In genomic region chr3:123201557-123202427, GRCh38 we compare ENCODE assay signal across 8 cellular contexts. TPM values are rescaled to one million over a fixed set of nuclear protein-coding genes. Genes with fewer than 3 reads are reported as not detected.
A peak's percentile ranks its signal among the peaks of the same experiment; 100 is the strongest.
DNase-seq lines count a peak whose midpoint lies in the region; ATAC-seq, FAIRE-seq and TF ChIP-seq lines count a peak whose summit lies in the region.

SEC22A (plus strand) TSS chr3:123201943; CDS start chr3:123209218, 7,275 bp downstream.

- peak; percentile 98 for FAIRE-seq in GM12891 (lab: Jason Lieb, UNC)

- no peaks in the 10 kb centered on the region for H3K27me3 ChIP-seq in adrenal gland
- H3K27me3 ChIP-seq in heart right ventricle = no peaks in the 10 kb centered on the region
- no peaks in the 10 kb centered on the region for H3K27me3 ChIP-seq in upper lobe of right lung

- peak within 1 kb of the TSS; percentile 79 to 98 (median 82) for H3K4me3 ChIP-seq in adrenal gland
- H3K4me3 ChIP-seq in heart right ventricle = peak within 1 kb of the TSS; percentile 78 to 100 (median 94)
- H3K4me3 ChIP-seq in upper lobe of right lung = peak within 1 kb of the TSS; percentile 99

- H3K27me3 Mint-ChIP-seq in T-cell = no peaks in the 10 kb centered on the region

- no peaks in the 10 kb centered on the region for H3K36me3 Mint-ChIP-seq in T-cell

- H3K9me3 ChIP-seq in adrenal gland (replicated peaks in 1 of 3) (no peaks in the 10 kb centered on the region), heart right ventricle (peaks cover 0 to 6% (median 0%) of the 10 kb centered on the region in 11 donors), upper lobe of right lung (no peaks in the 10 kb centered on the region)

- peaks cover 25 to 32% (median 28%) of the 10 kb centered on the region in 3 donors for H3K4me1 Mint-ChIP-seq in T-cell

- peak within 1 kb of the TSS; percentile 97 to 98 for H3K27ac Mint-ChIP-seq in T-cell

- H3K4me1 ChIP-seq in adrenal gland (replicated peaks in 1 of 2) = peaks cover 12% of the 10 kb centered on the region in 2 donors
- H3K4me1 ChIP-seq in heart right ventricle = peaks cover 0 to 21% (median 15%) of the 10 kb centered on the region in 9 donors
- peaks cover 14% of the 10 kb centered on the region for H3K4me1 ChIP-seq in upper lobe of right lung

- H3K27ac ChIP-seq in adrenal gland (peak within 1 kb of the TSS in 4 of 5 donors; percentile 53 to 86 (median 76)), heart right ventricle (peak within 1 kb of the TSS; percentile 41 to 95 (median 86)), upper lobe of right lung (peak within 1 kb of the TSS; percentile 93)

- ATAC-seq in HG02840 (IDR thresholded peaks at IDR 0.05; ENCODE audit: low FRiP score, unreplicated experiment) (peak; percentile 98), T-cell (replicated peaks in 1 of 4) (peak; percentile 94 to 99 (median 98)), heart right ventricle (peak; percentile 98 to 100 (median 99)), upper lobe of right lung (peak; percentile 100)

- TF ChIP-seq POLR2A in GM12891 (IDR thresholded peaks at IDR 0.05; ENCODE audit: low read depth, low read length) = peak; percentile 87
- TF ChIP-seq POLR2A in adrenal gland (IDR thresholded peaks at IDR 0.05) = peak in 1 of 2 donors; percentile 75

- POLR2A ChIA-PET in T-cell (lab: Charles Lee) = interaction anchor here in 1 of 2 donors (0.5 to 1.8 kb wide), 9 partner anchors 14 to 818 kb away, joined by 3 to 11 read pairs (median 5); partner anchors contain the start of genes FAM162A, HACD2, HSPBAP1 and KPNA1

- WGBS in adrenal gland, 4 donors = 0 to 1% (median 0%) methylated on average over 39 to 60 of the region's 60 CpGs
- WGBS in heart right ventricle, 2 donors = 0 to 1% methylated on average over 57 to 60 of the region's 60 CpGs

- CTCF ChIA-PET in T-cell (lab: Charles Lee) = interaction anchor here in 1 of 2 donors (0.6 kb wide), 1 partner anchor 408 kb away, joined by 3 read pairs; no protein-coding TSS in a partner anchor

- H3K9me3 Mint-ChIP-seq in T-cell = peaks cover 0 to 15% (median 8%) of the 10 kb centered on the region in 3 donors

- intact Hi-C loops in adrenal gland (cut with DNase I) (no loop called here), heart right ventricle (cut with DNase I) (loop anchor here in 1 of 10 donors (10.0 kb wide), 1 partner anchor 167 kb away; no protein-coding TSS in a partner anchor), posterior vena cava (cut with DNase I) (loop anchor here in 1 of 2 donors (5.0 kb wide), 1 partner anchor 329 kb away; no protein-coding TSS in a partner anchor), upper lobe of right lung (cut with DNase I) (no loop called here)

- H3K4me3 Mint-ChIP-seq in T-cell = peak within 1 kb of the TSS; percentile 84 to 92 (median 92)

- peak; percentile 82 for DNase-seq in GM12891 (ENCODE audit: insufficient read length, low spot score)
- peak; percentile 94 for DNase-seq in NCI-H1436 treated with DMSO at 0.1 percent for 48 hours (lab: John Stamatoyannopoulos, UW)
- DNase-seq in T-cell = peak; percentile 86 to 99 (median 96)
- peak; percentile 92 to 97 (median 95) for DNase-seq in adrenal gland
- peak; percentile 90 to 94 for DNase-seq in heart right ventricle
- DNase-seq in posterior vena cava (ENCODE audit: low spot score) = peak; percentile 98
- peak; percentile 97 for DNase-seq in upper lobe of right lung

- H3K36me3 ChIP-seq in adrenal gland (replicated peaks in 1 of 2) (no peaks in the 10 kb centered on the region), heart right ventricle (no peaks in the 10 kb centered on the region), upper lobe of right lung (no peaks in the 10 kb centered on the region)

- TF ChIP-seq CTCF in adrenal gland (IDR thresholded peaks at IDR 0.05) (no peak), heart right ventricle (IDR thresholded peaks at IDR 0.05) (no peak), upper lobe of right lung (IDR thresholded peaks at IDR 0.05) (no peak)

TF ChIP-seq in GM12891, 5 proteins besides CTCF, POLR2A, EP300 and RAD21:
- TF ChIP-seq SPI1 (IDR thresholded peaks at IDR 0.05; ENCODE audit: low read depth, low read length) (no peak), PAX5 (IDR thresholded peaks at IDR 0.05; ENCODE audit: insufficient read depth, low read length, severe bottlenecking) (no peak), TAF1 (IDR thresholded peaks at IDR 0.05; ENCODE audit: low read depth, low read length) (peak; percentile 57; the same call in 1 of the 2 replicates), POU2F2 (IDR thresholded peaks at IDR 0.05; ENCODE audit: low read depth, low read length) (peak; percentile 68; the same call in 1 of the 2 replicates), POLR2AphosphoS5 (IDR thresholded peaks at IDR 0.05; ENCODE audit: low read depth, low read length) (peak; percentile 83)

RNA-seq across cellular contexts. Expression of gene SEC22A, which starts in this region (rescaled TPM):
- 15.1 TPM for polyA plus RNA-seq in GM12891 (2012; ENCODE audit: low read depth, missing spikeins)
- total RNA-seq in T-cell (10 to 100 TPM; 14.4 to 22.5 (median 18.7) TPM), adrenal gland (10 to 100 TPM in 7 of 8 donors, 1 to 10 TPM in 1; 8.2 to 67.2 (median 21.0) TPM), heart right ventricle (10 to 100 TPM in 6 of 10 donors, 1 to 10 TPM in 4; 7.0 to 13.6 (median 10.3) TPM), posterior vena cava (10 to 100 TPM; 14.9 to 18.1 TPM), upper lobe of right lung (14.4 TPM)
- polyA plus RNA-seq in adrenal gland (10 to 100 TPM in 1 of 3 donors, 1 to 10 TPM in 2; 4.6 to 35.2 (median 5.8) TPM), heart right ventricle (1 to 10 TPM; 2.9 to 9.5 TPM)

Comparison
In these comparisons a context has a peak if more than half of its experiments do, and no peak if none do; other contexts are left out.
1. Peak in every context shown above with its lines: DNase-seq, ATAC-seq, H3K4me3 ChIP-seq and H3K27ac ChIP-seq.